24 cellular contexts compared by ENCODE assay signal in genomic region chr5:21847300-21847699, GRCh38.
"Had no signal": no experiment of that assay in that cellular context is flagged by ENCODE, and none has a peak within 500 bp of the region (broad histone marks: within the 10 kb centered on the region; RNA-seq: fewer than 3 reads in every experiment).

No MANE protein-coding gene starts in this region.

- H3K79me2 ChIP-seq: hepatocyte had no signal

- FAIRE-seq: endometrium, frontal cortex, kidney had no signal

- DNase-seq: colonic mucosa; cortex of kidney; effector CD8-positive, alpha-beta T cell; effector memory CD8-positive, alpha-beta T cell; endodermal cell; foreskin keratinocyte; heart left ventricle; hypothalamus; immature natural killer cell; islet precursor cell; kidney; kidney glomerular epithelial cell; left colon; left ventricle myocardium inferior; lower lobe of right lung; mesenchymal stem cell; mucosa of descending colon; naive B cell had no signal

- H3K4me2 ChIP-seq: hepatocyte had no signal

- H2AFZ ChIP-seq: hepatocyte had no signal

- H3K4me1 ChIP-seq: colonic mucosa, esophagus muscularis mucosa, foreskin keratinocyte, gastroesophageal sphincter, heart left ventricle, left ventricle myocardium inferior, lower lobe of right lung had no signal

- H3K36me3 ChIP-seq: colonic mucosa, esophagus muscularis mucosa, gastroesophageal sphincter, heart left ventricle, left ventricle myocardium inferior, lower lobe of right lung had no signal

- H3K9me3 ChIP-seq: colonic mucosa, esophagus muscularis mucosa, gastroesophageal sphincter, heart left ventricle, lower lobe of right lung, mucosa of descending colon had no signal

- H3K27ac ChIP-seq: colonic mucosa, esophagus muscularis mucosa, foreskin keratinocyte, gastroesophageal sphincter, heart left ventricle, hepatocyte, left ventricle myocardium inferior, lower lobe of right lung had no signal

- H3K4me3 ChIP-seq: colonic mucosa, esophagus muscularis mucosa, gastroesophageal sphincter, heart left ventricle, hepatocyte, left ventricle myocardium inferior, lower lobe of right lung, mucosa of descending colon had no signal

- ATAC-seq: effector memory CD8-positive, alpha-beta T cell; foreskin keratinocyte; gastroesophageal sphincter; heart left ventricle; left colon; left lobe of liver; lower lobe of right lung; mucosa of descending colon had no signal

- H3K27me3 ChIP-seq: colonic mucosa, esophagus muscularis mucosa, foreskin keratinocyte, gastroesophageal sphincter, hepatocyte had no signal
